Comparison of ENCODE assay signal across 20 cellular contexts in genomic region chr1:153827168-153827964, GRCh38. TPM values are rescaled to one million over a fixed set of nuclear protein-coding genes. Genes with fewer than 3 reads are reported as not detected.
A peak's percentile ranks its signal among the peaks of the same experiment; 100 is the strongest.
DNase-seq lines count a peak whose midpoint lies in the region; ATAC-seq and TF ChIP-seq lines count a peak whose summit lies in the region.
"Had no signal": no experiment of that assay in that cellular context is flagged by ENCODE, and none has a peak within 500 bp of the region (broad histone marks: within the 10 kb centered on the region; RNA-seq: fewer than 3 reads in every experiment).

No MANE protein-coding gene starts in this region.

- H3K36me3 Mint-ChIP-seq in activated CD8-positive, alpha-beta T cell treated with anti-CD3 and anti-CD28 coated beads for 36 hours (ENCODE audit: low read depth), result peaks cover 27% of the 10 kb centered on the region
- H3K36me3 Mint-ChIP-seq in activated CD8-positive, alpha-beta T cell treated with anti-CD3 and anti-CD28 coated beads, Interleukin-2, amount 10 ng/mL, durations not matched to agents 7 days and 5 days (ENCODE audit: low read depth), result peaks cover 28% of the 10 kb centered on the region
- peaks cover 0 to 5% of the 10 kb centered on the region in 2 donors for H3K36me3 Mint-ChIP-seq in naive B cell

- POLR2A ChIA-PET in activated CD8-positive, alpha-beta T cell treated with anti-CD3 and anti-CD28 coated beads for 36 hours (lab: Charles Lee), result interaction anchor here (0.6 to 2.2 kb wide), 5 partner anchors 11 to 163 kb away, joined by 3 to 7 read pairs (median 4); partner anchors contain the start of gene RPS27
- POLR2A ChIA-PET in activated CD8-positive, alpha-beta T cell treated with anti-CD3 and anti-CD28 coated beads, Interleukin-2, amount 10 ng/mL, durations not matched to agents 7 days and 5 days (lab: Charles Lee), result interaction anchor here (1.1 kb wide), 1 partner anchor 119 kb away, joined by 3 read pairs; the partner anchor contains the start of gene DENND4B

- H3K9me3 Mint-ChIP-seq in activated CD8-positive, alpha-beta T cell treated with anti-CD3 and anti-CD28 coated beads for 36 hours, result no peaks in the 10 kb centered on the region
- H3K9me3 Mint-ChIP-seq in activated CD8-positive, alpha-beta T cell treated with anti-CD3 and anti-CD28 coated beads, Interleukin-2, amount 10 ng/mL, durations not matched to agents 7 days and 5 days (ENCODE audit: insufficient read depth), result no peaks in the 10 kb centered on the region
- H3K9me3 Mint-ChIP-seq in naive B cell, result no peaks in the 10 kb centered on the region
- H3K9me3 Mint-ChIP-seq: mesothelial cell of epicardium had no signal

- H3K9ac ChIP-seq in SU-DHL-6 (ENCODE audit: low read length), result no peak overlapping the region

- peaks cover 28% of the 10 kb centered on the region for H3K79me2 ChIP-seq in SU-DHL-6 (ENCODE audit: insufficient read depth, low read length)

- no peak overlapping the region for H2AFZ ChIP-seq in SU-DHL-6 (ENCODE audit: low read depth, low read length, severe bottlenecking)

- H4K20me1 ChIP-seq in SU-DHL-6 (ENCODE audit: low read depth, low read length), result no peaks in the 10 kb centered on the region

- H3K4me1 Mint-ChIP-seq in activated CD8-positive, alpha-beta T cell treated with anti-CD3 and anti-CD28 coated beads for 36 hours (ENCODE audit: low read depth), result peaks cover 14% of the 10 kb centered on the region
- H3K4me1 Mint-ChIP-seq in activated CD8-positive, alpha-beta T cell treated with anti-CD3 and anti-CD28 coated beads, Interleukin-2, amount 10 ng/mL, durations not matched to agents 7 days and 5 days (ENCODE audit: low read depth), result no peaks in the 10 kb centered on the region
- H3K4me1 Mint-ChIP-seq in naive B cell, result peaks cover 0 to 30% (median 7%) of the 10 kb centered on the region in 3 donors

- 0 out of 2 replicates have a peak, but pooled peaks cover 11% of the 10 kb centered on the region for H3K36me3 ChIP-seq in SU-DHL-6 (ENCODE audit: low read length)

- CTCF ChIA-PET in activated CD8-positive, alpha-beta T cell treated with anti-CD3 and anti-CD28 coated beads for 36 hours (lab: Charles Lee), result interaction anchor here (1.0 to 2.1 kb wide), 5 partner anchors 9 to 93 kb away, joined by 3 to 5 read pairs (median 4); no protein-coding TSS in a partner anchor
- CTCF ChIA-PET in activated CD8-positive, alpha-beta T cell treated with anti-CD3 and anti-CD28 coated beads, Interleukin-2, amount 10 ng/mL, durations not matched to agents 7 days and 5 days (lab: Charles Lee), result interaction anchor here (0.7 to 3.8 kb wide), 10 partner anchors 9 to 159 kb away, joined by 3 to 12 read pairs (median 4); partner anchors contain the start of gene RAB13

- H3F3A ChIP-seq in SU-DHL-6 (ENCODE audit: insufficient read depth), result peaks cover 8% of the 10 kb centered on the region

- no peak overlapping the region for H3K27ac ChIP-seq in SU-DHL-6 (ENCODE audit: low read depth, low read length)
- H3K27ac ChIP-seq: A549, epithelial cell of prostate had no signal

- peak overlapping the region; percentile 5 for H3K27ac Mint-ChIP-seq in activated CD8-positive, alpha-beta T cell treated with anti-CD3 and anti-CD28 coated beads for 36 hours
- H3K27ac Mint-ChIP-seq in activated CD8-positive, alpha-beta T cell treated with anti-CD3 and anti-CD28 coated beads, Interleukin-2, amount 10 ng/mL, durations not matched to agents 7 days and 5 days, result no peak overlapping the region
- peak overlapping the region in 4 of 6 donors; percentile 21 to 74 (median 58) for H3K27ac Mint-ChIP-seq in naive B cell
- H3K27ac Mint-ChIP-seq: T-helper 17 cell had no signal

- H3K27me3 Mint-ChIP-seq in activated CD8-positive, alpha-beta T cell treated with anti-CD3 and anti-CD28 coated beads for 36 hours, result no peaks in the 10 kb centered on the region
- H3K27me3 Mint-ChIP-seq in activated CD8-positive, alpha-beta T cell treated with anti-CD3 and anti-CD28 coated beads, Interleukin-2, amount 10 ng/mL, durations not matched to agents 7 days and 5 days (ENCODE audit: low read depth), result no peaks in the 10 kb centered on the region
- no peaks in the 10 kb centered on the region for H3K27me3 Mint-ChIP-seq in naive B cell
- H3K27me3 Mint-ChIP-seq: T-helper 17 cell had no signal

- no peak for DNase-seq in activated CD8-positive, alpha-beta T cell treated with anti-CD3 and anti-CD28 coated beads for 36 hours
- DNase-seq in activated CD8-positive, alpha-beta T cell treated with anti-CD3 and anti-CD28 coated beads, Interleukin-2, amount 10 ng/mL, durations not matched to agents 7 days and 5 days, result no peak
- DNase-seq in naive B cell (no peak), GM19238 (ENCODE audit: insufficient read length, low spot score) (no peak), NCI-H2196 (lab: John Stamatoyannopoulos, UW; ENCODE audit: unreplicated experiment) (no peak)
- DNase-seq in activated effector memory CD4-positive, alpha-beta T cell treated with Interleukin-2 at 50 U/mL for 16 hours, result no peak
- DNase-seq: anterior cingulate cortex; cortex of kidney; H7; head of caudate nucleus; islet precursor cell; nucleus accumbens; stimulated activated CD4-positive, alpha-beta T cell treated with anti-CD3 and anti-CD28 coated beads, Interleukin-4, amount 100 ng/mL, for 1 hour; stimulated activated CD8-positive, alpha-beta memory T cell treated with anti-CD3 and anti-CD28 coated beads, Interleukin-4, amount 100 ng/mL, for 48 hours; T-helper 17 cell had no signal

- no peaks in the 10 kb centered on the region for H3K27me3 ChIP-seq in SU-DHL-6 (ENCODE audit: low read length)

- H3K4me3 ChIP-seq in SU-DHL-6 (ENCODE audit: insufficient read depth, low read length, poor library complexity, severe bottlenecking), result no peak overlapping the region
- H3K4me3 ChIP-seq: A549 had no signal

- no peak overlapping the region for H3K4me3 Mint-ChIP-seq in activated CD8-positive, alpha-beta T cell treated with anti-CD3 and anti-CD28 coated beads for 36 hours
- H3K4me3 Mint-ChIP-seq in activated CD8-positive, alpha-beta T cell treated with anti-CD3 and anti-CD28 coated beads, Interleukin-2, amount 10 ng/mL, durations not matched to agents 7 days and 5 days, result no peak overlapping the region
- H3K4me3 Mint-ChIP-seq in naive B cell, result no peak overlapping the region
- H3K4me3 Mint-ChIP-seq: mesothelial cell of epicardium, T-helper 17 cell had no signal

- no peaks in the 10 kb centered on the region for H3K9me3 ChIP-seq in SU-DHL-6 (ENCODE audit: insufficient read depth, low read length)
- H3K9me3 ChIP-seq: A549 had no signal

- no peak for TF ChIP-seq CTCF in activated CD8-positive, alpha-beta T cell treated with anti-CD3 and anti-CD28 coated beads for 36 hours (IDR thresholded peaks at IDR 0.05)
- TF ChIP-seq CTCF in GM12873 (IDR thresholded peaks at IDR 0.05; ENCODE audit: insufficient read depth, low read depth, low read length, missing control alignments), result peak; percentile 3
- TF ChIP-seq CTCF in SU-DHL-6 (IDR thresholded peaks at IDR 0.05; ENCODE audit: insufficient read depth, low read length, poor library complexity, severe bottlenecking), result peak; percentile 26

- H3K4me2 ChIP-seq in SU-DHL-6 (ENCODE audit: low read depth, low read length, poor library complexity, severe bottlenecking), result no peak overlapping the region
- H3K4me2 ChIP-seq: A549 had no signal

- intact Hi-C loops in activated CD8-positive, alpha-beta T cell treated with anti-CD3 and anti-CD28 coated beads for 36 hours (cut with micrococcal nuclease), result no loop called here

- no peaks in the 10 kb centered on the region for H3K9me2 ChIP-seq in SU-DHL-6 (replicated peaks; ENCODE audit: insufficient read depth, low read length)

- ATAC-seq in activated CD8-positive, alpha-beta T cell treated with anti-CD3 and anti-CD28 coated beads for 36 hours, result peak; percentile 51
- ATAC-seq in activated CD8-positive, alpha-beta T cell treated with anti-CD3 and anti-CD28 coated beads, Interleukin-2, amount 10 ng/mL, durations not matched to agents 7 days and 5 days, result no peak
- ATAC-seq in naive B cell (ENCODE audit: low read depth in 2 of 2), result no peak
- ATAC-seq: T-helper 17 cell had no signal

RNA-seq across cellular contexts. Expression of gene SLC27A3, which starts 52.2 kb away (rescaled TPM):
- 1 to 10 TPM; 7.2 to 10.0 TPM for total RNA-seq in activated CD8-positive, alpha-beta T cell treated with anti-CD3 and anti-CD28 coated beads for 36 hours
- 10 to 100 TPM; 41.1 to 50.1 TPM for total RNA-seq in activated CD8-positive, alpha-beta T cell treated with anti-CD3 and anti-CD28 coated beads, Interleukin-2, amount 10 ng/mL, durations not matched to agents 7 days and 5 days
- polyA plus RNA-seq in naive B cell (ENCODE audit: low read depth in 6 of 6), result 1 to 10 TPM; 3.2 to 5.4 (median 4.1) TPM
